ENCODE assay signal across 11 cellular contexts in the genomic region with DNA sequence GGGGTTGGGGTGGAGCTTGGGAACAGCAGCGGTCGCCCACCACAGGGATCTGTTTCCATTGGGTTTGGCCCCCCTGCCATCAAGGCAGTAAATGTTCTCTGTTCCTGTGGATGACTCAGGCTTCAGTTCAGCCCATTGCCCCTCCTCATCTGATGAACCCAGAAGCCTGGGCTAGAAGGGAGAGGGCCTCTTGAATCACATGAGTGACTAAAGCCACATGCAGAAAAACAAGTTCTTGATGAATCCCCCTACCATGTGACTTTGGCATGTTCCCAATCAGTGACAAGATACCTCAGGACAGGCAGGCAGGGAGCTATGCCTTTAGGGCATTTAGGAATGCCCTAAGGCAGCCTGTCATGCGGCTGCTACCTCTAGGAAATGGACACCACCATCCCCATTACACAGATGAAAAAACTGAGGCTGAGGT. TPM values are rescaled to one million over a fixed set of nuclear protein-coding genes. Genes with fewer than 3 reads are reported as not detected.
DNase-seq lines count a peak whose midpoint lies in the region; ATAC-seq and TF ChIP-seq lines count a peak whose summit lies in the region.
"Had no signal": no experiment of that assay in that cellular context is flagged by ENCODE, and none has a peak within 500 bp of the region (broad histone marks: within the 10 kb centered on the region; RNA-seq: fewer than 3 reads in every experiment).

No MANE protein-coding gene starts in this region.

- no TSS peak for BruUV-seq in PC-3 (replicated peaks; lab: Mats Ljungman, UMichigan)

- H3K36me3 ChIP-seq in BJ (ENCODE audit: control insufficient read depth, insufficient read depth, low read length), result peaks cover 1% of the 10 kb centered on the region
- H3K36me3 ChIP-seq in PC-3 (ENCODE audit: low read depth, low read length), result no peaks in the 10 kb centered on the region

- H3K4me2 ChIP-seq in PC-3 (ENCODE audit: low read length), result peak overlapping the region; percentile 46

- no peaks in the 10 kb centered on the region for H4K20me1 ChIP-seq in PC-3 (ENCODE audit: low read length)

- H3K79me2 ChIP-seq in PC-3 (ENCODE audit: low read length), result no peaks in the 10 kb centered on the region

- H3K4me1 ChIP-seq in PC-3 (ENCODE audit: insufficient read depth, low read length), result peaks cover 34% of the 10 kb centered on the region

- peak; percentile 55 for DNase-seq in BJ (ENCODE audit: low read depth)
- peak; percentile 91 for DNase-seq in PC-3
- peak; percentile 53 for DNase-seq in epithelial cell of proximal tubule (ENCODE audit: low read depth)
- no peak for DNase-seq in omental fat pad (ENCODE audit: low spot score)
- DNase-seq in activated CD8-positive, alpha-beta memory T cell treated with anti-CD3 and anti-CD28 coated beads, Interleukin-2, amount 50 U/mL, for 4 hours, result no peak
- no peak for DNase-seq in NCI-H1048 (lab: John Stamatoyannopoulos, UW)
- DNase-seq in UCSD-AML1 (lab: John Stamatoyannopoulos, UW; ENCODE audit: unreplicated experiment), result no peak
- no peak for DNase-seq in left lobe of liver (ENCODE audit: low spot score)

- H3F3A ChIP-seq in PC-3 (ENCODE audit: low read length, unreplicated experiment), result no peaks in the 10 kb centered on the region

- CTCF ChIA-PET in BJ (lab: Yijun Ruan, JAX), result interaction anchor here (0.6 to 3.6 kb wide), 22 partner anchors 9 to 1199 kb away, joined by 3 to 34 read pairs (median 4); a partner anchor contains a TSS
- CTCF ChIA-PET in PC-3 (lab: Charles Lee), result no interaction called here

- no peaks in the 10 kb centered on the region for H3K9me3 ChIP-seq in PC-3 (ENCODE audit: low read length)

- H3K4me3 ChIP-seq in BJ (ENCODE audit: low read depth, low read length) (no peak overlapping the region), PC-3 (ENCODE audit: low read length) (no peak overlapping the region), epithelial cell of proximal tubule (ENCODE audit: low read depth, low read length) (no peak overlapping the region)
- H3K4me3 ChIP-seq: GM12878 had no signal

- peak; percentile 46 for ATAC-seq in PC-3
- ATAC-seq in omental fat pad (ENCODE audit: low FRiP score), result peak; percentile 43
- ATAC-seq in left lobe of liver, result no peak

- POLR2A ChIA-PET in BJ (lab: Charles Lee), result no interaction called here
- POLR2A ChIA-PET in PC-3 (lab: Charles Lee; ENCODE audit: unreplicated experiment), result no interaction called here

- H3K27ac ChIP-seq in PC-3 (ENCODE audit: low read length), result peak overlapping the region; percentile 33
- H3K27ac ChIP-seq: HL-60, VCaP had no signal

- no peak overlapping the region for H3K9ac ChIP-seq in PC-3 (ENCODE audit: low read length)

- no peak for TF ChIP-seq CTCF in BJ (IDR thresholded peaks at IDR 0.05; ENCODE audit: insufficient read depth, low read depth, low read length)
- no peak for TF ChIP-seq CTCF in PC-3 (conservative IDR thresholded peaks at IDR 0.05; ENCODE audit: low read depth, low read length)
- TF ChIP-seq CTCF in epithelial cell of proximal tubule (conservative IDR thresholded peaks at IDR 0.05; ENCODE audit: low read depth, low read length), result no peak
- TF ChIP-seq CTCF in omental fat pad (IDR thresholded peaks at IDR 0.05), result no peak

- intact Hi-C loops in PC-3 (cut with micrococcal nuclease), result loop anchor here (2.0 to 10.0 kb wide), 4 partner anchors 41 to 167 kb away; a partner anchor contains a TSS

- H3K9me2 ChIP-seq in PC-3 (replicated peaks; ENCODE audit: low read length), result no peaks in the 10 kb centered on the region

- H2AFZ ChIP-seq in PC-3 (ENCODE audit: low read length), result no peak overlapping the region

- H3K27me3 ChIP-seq in BJ (ENCODE audit: control insufficient read depth, insufficient read depth, low read length) (no peaks in the 10 kb centered on the region), PC-3 (ENCODE audit: low read length) (no peaks in the 10 kb centered on the region)

RNA-seq across cellular contexts. Expression of a gene that starts 2.5 kb away (rescaled TPM):
- 11.6 and 15.5 TPM in 2 replicates for polyA plus RNA-seq in BJ (2011; rRNA removed)
- polyA minus RNA-seq in BJ (2011; rRNA and poly(A)+ RNA removed), result 14.1 and 15.0 TPM in 2 replicates
- total RNA-seq in PC-3 (2014; rRNA removed), result 8.9 and 9.8 TPM in 2 replicates
- total RNA-seq in epithelial cell of proximal tubule, result 23.7 and 25.6 TPM in 2 replicates
- 10 to 100 TPM; 29.3 to 47.1 (median 44.3) TPM for total RNA-seq in omental fat pad
- 3.8 TPM for total RNA-seq in left lobe of liver

Comparison
In these comparisons a context has a peak if more than half of its experiments do, and no peak if none do; other contexts are left out.
1. DNase-seq: peak in BJ (single experiment), PC-3 (single experiment) and epithelial cell of proximal tubule (single experiment); none in omental fat pad (single experiment), activated CD8-positive, alpha-beta memory T cell treated with anti-CD3 and anti-CD28 coated beads, Interleukin-2, amount 50 U/mL, for 4 hours (single experiment), NCI-H1048 (single experiment), UCSD-AML1 (single experiment) and left lobe of liver (single experiment).